Comparison of ENCODE assay signal across 11 cellular contexts in the genomic region with DNA sequence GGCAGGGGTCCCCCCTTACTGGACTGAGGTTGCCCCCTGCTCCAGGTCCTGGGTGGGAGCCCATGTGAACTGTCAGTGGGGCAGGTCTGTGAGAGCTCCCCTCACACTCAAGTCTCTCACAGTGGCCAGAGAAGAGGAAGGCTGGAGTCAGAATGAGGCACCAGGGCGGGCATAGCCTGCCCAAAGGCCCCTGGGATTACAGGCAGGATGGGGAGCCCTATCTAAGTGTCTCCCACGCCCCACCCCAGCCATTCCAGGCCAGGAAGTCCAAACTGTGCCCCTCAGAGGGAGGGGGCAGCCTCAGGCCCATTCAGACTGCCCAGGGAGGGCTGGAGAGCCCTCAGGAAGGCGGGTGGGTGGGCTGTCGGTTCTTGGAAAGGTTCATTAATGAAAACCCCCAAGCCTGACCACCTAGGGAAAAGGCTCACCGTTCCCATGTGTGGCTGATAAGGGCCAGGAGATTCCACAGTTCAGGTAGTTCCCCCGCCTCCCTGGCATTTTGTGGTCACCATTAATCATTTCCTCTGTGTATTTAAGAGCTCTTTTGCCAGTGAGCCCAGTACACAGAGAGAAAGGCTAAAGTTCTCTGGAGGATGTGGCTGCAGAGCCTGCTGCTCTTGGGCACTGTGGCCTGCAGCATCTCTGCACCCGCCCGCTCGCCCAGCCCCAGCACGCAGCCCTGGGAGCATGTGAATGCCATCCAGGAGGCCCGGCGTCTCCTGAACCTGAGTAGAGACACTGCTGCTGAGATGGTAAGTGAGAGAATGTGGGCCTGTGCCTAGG. TPM values are rescaled to one million over a fixed set of nuclear protein-coding genes. Genes with fewer than 3 reads are reported as not detected.
A peak's percentile ranks its signal among the peaks of the same experiment; 100 is the strongest.
DNase-seq lines count a peak whose midpoint lies in the region; ATAC-seq and TF ChIP-seq lines count a peak whose summit lies in the region.
"Had no signal": no experiment of that assay in that cellular context is flagged by ENCODE, and none has a peak within 500 bp of the region (broad histone marks: within the 10 kb centered on the region; RNA-seq: fewer than 3 reads in every experiment).

A gene (plus strand): TSS at position 559 of the 783 bp plus-strand sequence. CDS start 35 bp downstream, at position 594.

- DNase-seq in activated CD8-positive, alpha-beta memory T cell treated with anti-CD3 and anti-CD28 coated beads, Interleukin-2, amount 10 ng/mL, durations not matched to agents 7 days and 5 days, result no peak
- DNase-seq in activated CD8-positive, alpha-beta memory T cell treated with anti-CD3 and anti-CD28 coated beads, Interleukin-2, amount 50 U/mL, for 48 hours, result no peak
- DNase-seq in fibroblast of the aortic adventitia (ENCODE audit: low read depth), result peak; percentile 16
- DNase-seq in stimulated activated naive CD8-positive, alpha-beta T cell treated with anti-CD3 and anti-CD28 coated beads, Interleukin-15, amount 100 ng/mL, for 72 hours, result no peak
- no peak for DNase-seq in cerebellum (ENCODE audit: low spot score)
- no peak for DNase-seq in ascending aorta (ENCODE audit: low spot score in 2 of 2)
- DNase-seq: AML-193; stimulated activated naive CD4-positive, alpha-beta T cell; T-helper 17 cell had no signal

- H3K27ac Mint-ChIP-seq in activated CD8-positive, alpha-beta memory T cell treated with anti-CD3 and anti-CD28 coated beads, Interleukin-2, amount 10 ng/mL, durations not matched to agents 7 days and 5 days, result peak within 1 kb of the TSS; percentile 69
- peak within 1 kb of the TSS; percentile 77 for H3K27ac Mint-ChIP-seq in T-helper 1 cell treated with Interleukin-12 subunit alpha and Interleukin-12 subunit beta and Interleukin-4 antibody, amounts not matched to agents 30 μg/mL and 1 μg/mL, for 36 hours
- H3K27ac Mint-ChIP-seq in stimulated activated naive CD8-positive, alpha-beta T cell treated with anti-CD3 and anti-CD28 coated beads, Interleukin-15, amount 100 ng/mL, for 72 hours, result peak within 1 kb of the TSS; percentile 77 to 78
- H3K27ac Mint-ChIP-seq: T-helper 17 cell had no signal

- H3K36me3 Mint-ChIP-seq in activated CD8-positive, alpha-beta memory T cell treated with anti-CD3 and anti-CD28 coated beads, Interleukin-2, amount 10 ng/mL, durations not matched to agents 7 days and 5 days, result no peaks in the 10 kb centered on the region
- peaks cover 11% of the 10 kb centered on the region for H3K36me3 Mint-ChIP-seq in T-helper 1 cell treated with Interleukin-12 subunit alpha and Interleukin-12 subunit beta and Interleukin-4 antibody, amounts not matched to agents 30 μg/mL and 1 μg/mL, for 36 hours (ENCODE audit: low read depth)

- no peaks in the 10 kb centered on the region for H3K9me3 Mint-ChIP-seq in activated CD8-positive, alpha-beta memory T cell treated with anti-CD3 and anti-CD28 coated beads, Interleukin-2, amount 10 ng/mL, durations not matched to agents 7 days and 5 days (ENCODE audit: low read depth)
- H3K9me3 Mint-ChIP-seq in T-helper 1 cell treated with Interleukin-12 subunit alpha and Interleukin-12 subunit beta and Interleukin-4 antibody, amounts not matched to agents 30 μg/mL and 1 μg/mL, for 36 hours, result no peaks in the 10 kb centered on the region
- no peaks in the 10 kb centered on the region for H3K9me3 Mint-ChIP-seq in stimulated activated naive CD8-positive, alpha-beta T cell treated with anti-CD3 and anti-CD28 coated beads, Interleukin-15, amount 100 ng/mL, for 72 hours

- peaks cover 84% of the 10 kb centered on the region for H3K4me1 Mint-ChIP-seq in activated CD8-positive, alpha-beta memory T cell treated with anti-CD3 and anti-CD28 coated beads, Interleukin-2, amount 10 ng/mL, durations not matched to agents 7 days and 5 days
- peaks cover 53% of the 10 kb centered on the region for H3K4me1 Mint-ChIP-seq in T-helper 1 cell treated with Interleukin-12 subunit alpha and Interleukin-12 subunit beta and Interleukin-4 antibody, amounts not matched to agents 30 μg/mL and 1 μg/mL, for 36 hours (ENCODE audit: low read depth)
- peaks cover 100% of the 10 kb centered on the region for H3K4me1 Mint-ChIP-seq in stimulated activated naive CD8-positive, alpha-beta T cell treated with anti-CD3 and anti-CD28 coated beads, Interleukin-15, amount 100 ng/mL, for 72 hours

- H3K27me3 ChIP-seq in ascending aorta, result no peaks in the 10 kb centered on the region

- H3K4me3 Mint-ChIP-seq in activated CD8-positive, alpha-beta memory T cell treated with anti-CD3 and anti-CD28 coated beads, Interleukin-2, amount 10 ng/mL, durations not matched to agents 7 days and 5 days, result peak within 1 kb of the TSS; percentile 26
- peak within 1 kb of the TSS; percentile 64 for H3K4me3 Mint-ChIP-seq in T-helper 1 cell treated with Interleukin-12 subunit alpha and Interleukin-12 subunit beta and Interleukin-4 antibody, amounts not matched to agents 30 μg/mL and 1 μg/mL, for 36 hours
- H3K4me3 Mint-ChIP-seq in stimulated activated naive CD8-positive, alpha-beta T cell treated with anti-CD3 and anti-CD28 coated beads, Interleukin-15, amount 100 ng/mL, for 72 hours, result peak within 1 kb of the TSS; percentile 72 to 74

- no peaks in the 10 kb centered on the region for H3K4me1 ChIP-seq in ascending aorta

- no peak within 1 kb of the TSS for H3K27ac ChIP-seq in ascending aorta

- H3K27me3 Mint-ChIP-seq in activated CD8-positive, alpha-beta memory T cell treated with anti-CD3 and anti-CD28 coated beads, Interleukin-2, amount 10 ng/mL, durations not matched to agents 7 days and 5 days, result no peaks in the 10 kb centered on the region
- no peaks in the 10 kb centered on the region for H3K27me3 Mint-ChIP-seq in T-helper 1 cell treated with Interleukin-12 subunit alpha and Interleukin-12 subunit beta and Interleukin-4 antibody, amounts not matched to agents 30 μg/mL and 1 μg/mL, for 36 hours (ENCODE audit: low read depth)
- H3K27me3 Mint-ChIP-seq in stimulated activated naive CD8-positive, alpha-beta T cell treated with anti-CD3 and anti-CD28 coated beads, Interleukin-15, amount 100 ng/mL, for 72 hours, result no peaks in the 10 kb centered on the region
- H3K27me3 Mint-ChIP-seq: T-helper 17 cell had no signal

- CTCF ChIA-PET in activated CD8-positive, alpha-beta memory T cell treated with anti-CD3 and anti-CD28 coated beads, Interleukin-2, amount 10 ng/mL, durations not matched to agents 7 days and 5 days (lab: Charles Lee), result interaction anchor here (1.0 to 2.9 kb wide), 6 partner anchors 11 to 107 kb away, joined by 3 to 15 read pairs (median 4); no protein-coding TSS in a partner anchor

- H3K4me3 ChIP-seq in fibroblast of the aortic adventitia (ENCODE audit: low read depth, low read length), result no peak within 1 kb of the TSS
- no peak within 1 kb of the TSS for H3K4me3 ChIP-seq in ascending aorta

- no peaks in the 10 kb centered on the region for H3K36me3 ChIP-seq in ascending aorta

- intact Hi-C loops in ascending aorta (cut with DNase I), result no loop called here

- no peak for ATAC-seq in activated CD8-positive, alpha-beta memory T cell treated with anti-CD3 and anti-CD28 coated beads, Interleukin-2, amount 10 ng/mL, durations not matched to agents 7 days and 5 days
- ATAC-seq in stimulated activated naive CD8-positive, alpha-beta T cell treated with anti-CD3 and anti-CD28 coated beads, Interleukin-15, amount 100 ng/mL, for 72 hours, result peak; percentile 44
- ATAC-seq in HG03108 (IDR thresholded peaks at IDR 0.05; ENCODE audit: unreplicated experiment), result no peak
- ATAC-seq: T-helper 17 cell had no signal

- no peaks in the 10 kb centered on the region for H3K9me3 ChIP-seq in ascending aorta

- TF ChIP-seq CTCF in fibroblast of the aortic adventitia (IDR thresholded peaks at IDR 0.05; ENCODE audit: insufficient read depth, low read length) (no peak), ascending aorta (IDR thresholded peaks at IDR 0.05) (no peak)

RNA-seq across cellular contexts. Expression of the gene that starts here (rescaled TPM):
- total RNA-seq in activated CD8-positive, alpha-beta memory T cell treated with anti-CD3 and anti-CD28 coated beads, Interleukin-2, amount 10 ng/mL, durations not matched to agents 7 days and 5 days, result 100 to 1,000 TPM in 1 of 2 experiments, 1 to 10 TPM in 1; 4.9 to 164 TPM
- total RNA-seq in fibroblast of the aortic adventitia (ENCODE audit: low replicate concordance) (not detected in 2 replicates), cerebellum (not detected), ascending aorta (not detected)
- total RNA-seq: T-helper 17 cell had no signal

Comparison
In these comparisons a context has a peak if more than half of its experiments do, and no peak if none do; other contexts are left out.
1. Peak in DNase-seq in fibroblast of the aortic adventitia; RNA of the gene not detected or under 1 TPM.